Comparison of ENCODE assay signal across 9 cellular contexts in the genomic region with DNA sequence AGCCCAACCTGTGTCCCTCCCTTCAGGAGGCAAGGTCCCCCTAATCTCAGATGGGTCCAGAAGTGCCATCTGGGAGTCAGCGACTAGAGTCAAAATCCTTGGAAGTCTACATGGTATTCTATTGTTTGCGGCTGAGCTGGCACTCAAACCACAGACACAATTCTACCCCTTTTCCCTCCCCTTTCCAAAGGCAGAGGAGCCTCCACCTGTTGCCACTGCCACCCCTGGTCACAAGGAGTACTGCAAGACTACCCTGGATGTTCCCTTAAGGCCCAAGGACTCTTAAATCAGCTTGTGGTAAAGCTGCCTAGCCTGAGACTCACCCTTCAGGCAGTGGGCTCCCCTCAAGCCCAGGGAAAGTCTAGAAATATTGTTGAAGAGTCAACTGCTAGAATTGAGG. TPM values are rescaled to one million over a fixed set of nuclear protein-coding genes. Genes with fewer than 3 reads are reported as not detected.
DNase-seq lines count a peak whose midpoint lies in the region; ATAC-seq and TF ChIP-seq lines count a peak whose summit lies in the region.
"Had no signal": no experiment of that assay in that cellular context is flagged by ENCODE, and none has a peak within 500 bp of the region (broad histone marks: within the 10 kb centered on the region; RNA-seq: fewer than 3 reads in every experiment).

No MANE protein-coding gene starts in this region.

- no peaks in the 10 kb centered on the region for H3K4me1 ChIP-seq in SJCRH30

- H3K36me3 Mint-ChIP-seq in mesothelial cell of epicardium, result no peaks in the 10 kb centered on the region
- H3K36me3 Mint-ChIP-seq: activated CD8-positive, alpha-beta memory T cell treated with anti-CD3 and anti-CD28 coated beads, Interleukin-2, amount 10 ng/mL, durations not matched to agents 7 days and 5 days had no signal

- H3K4me3 ChIP-seq in SJCRH30, result no peak overlapping the region

- H3K4me1 Mint-ChIP-seq in mesothelial cell of epicardium, result no peaks in the 10 kb centered on the region
- H3K4me1 Mint-ChIP-seq: activated CD8-positive, alpha-beta memory T cell treated with anti-CD3 and anti-CD28 coated beads, Interleukin-2, amount 10 ng/mL, durations not matched to agents 7 days and 5 days had no signal

- H3K27ac Mint-ChIP-seq in mesothelial cell of epicardium, result no peak overlapping the region
- H3K27ac Mint-ChIP-seq: activated CD8-positive, alpha-beta memory T cell treated with anti-CD3 and anti-CD28 coated beads, Interleukin-2, amount 10 ng/mL, durations not matched to agents 7 days and 5 days had no signal

- ATAC-seq in HG02970 (IDR thresholded peaks at IDR 0.05; ENCODE audit: low FRiP score, unreplicated experiment), result peak; percentile 76
- ATAC-seq: activated CD8-positive, alpha-beta memory T cell treated with anti-CD3 and anti-CD28 coated beads, Interleukin-2, amount 10 ng/mL, durations not matched to agents 7 days and 5 days had no signal

- H3K36me3 ChIP-seq in SJCRH30, result no peaks in the 10 kb centered on the region

- peaks cover 7% of the 10 kb centered on the region for H3K9me3 Mint-ChIP-seq in mesothelial cell of epicardium

- no peak for TF ChIP-seq CTCF in mesothelial cell of epicardium (IDR thresholded peaks at IDR 0.05; ENCODE audit: unreplicated experiment)

- no peak overlapping the region for H3K27ac ChIP-seq in SJCRH30

- no peak overlapping the region for H3K4me3 Mint-ChIP-seq in mesothelial cell of epicardium
- H3K4me3 Mint-ChIP-seq: activated CD8-positive, alpha-beta memory T cell treated with anti-CD3 and anti-CD28 coated beads, Interleukin-2, amount 10 ng/mL, durations not matched to agents 7 days and 5 days had no signal

- peak; percentile 12 for DNase-seq in stimulated activated CD4-positive, alpha-beta T cell treated with anti-CD3 and anti-CD28 coated beads, Interleukin-15, amount 100 ng/mL, for 24 hours
- DNase-seq in stimulated activated CD4-positive, alpha-beta T cell treated with anti-CD3 and anti-CD28 coated beads, Interleukin-12 subunit alpha, Interleukin-12 subunit beta, amount 100 ng/mL, for 4 hours, result no peak
- DNase-seq in SJCRH30 (peak; percentile 24 to 37), globus pallidus (ENCODE audit: low spot score) (no peak), NCI-H226 (no peak), mesothelial cell of epicardium (ENCODE audit: low spot score in 2 of 2, unreplicated experiment in 2 of 2) (no peak), cerebellar nuclear complex (lab: John Stamatoyannopoulos, UW) (no peak)
- DNase-seq: activated CD8-positive, alpha-beta memory T cell treated with anti-CD3 and anti-CD28 coated beads, Interleukin-2, amount 10 ng/mL, durations not matched to agents 7 days and 5 days had no signal

- no peaks in the 10 kb centered on the region for H3K9me3 ChIP-seq in SJCRH30 (replicated peaks)

- H3K27me3 Mint-ChIP-seq in mesothelial cell of epicardium (ENCODE audit: low read depth), result no peaks in the 10 kb centered on the region

- H3K27me3 ChIP-seq in SJCRH30, result peaks cover 3% of the 10 kb centered on the region; the same call in 1 of the 2 replicates

RNA-seq across cellular contexts. Expression of a gene that starts 4.3 kb away (rescaled TPM):
- total RNA-seq in SJCRH30 (2014; rRNA removed; shearing (Covaris generic)), result not detected in 2 replicates
- total RNA-seq in mesothelial cell of epicardium, result not detected in 3 replicates
- total RNA-seq: activated CD8-positive, alpha-beta memory T cell treated with anti-CD3 and anti-CD28 coated beads, Interleukin-2, amount 10 ng/mL, durations not matched to agents 7 days and 5 days had no signal

RNA-seq across cellular contexts. Expression of a gene that starts 22.6 kb away (rescaled TPM):
- not detected in 2 replicates for total RNA-seq in SJCRH30 (2014; rRNA removed; shearing (Covaris generic))
- total RNA-seq in mesothelial cell of epicardium, result not detected in 3 replicates
- total RNA-seq: activated CD8-positive, alpha-beta memory T cell treated with anti-CD3 and anti-CD28 coated beads, Interleukin-2, amount 10 ng/mL, durations not matched to agents 7 days and 5 days had no signal

Comparison
In these comparisons a context has a peak if more than half of its experiments do, and no peak if none do; other contexts are left out.
1. DNase-seq: peak in stimulated activated CD4-positive, alpha-beta T cell treated with anti-CD3 and anti-CD28 coated beads, Interleukin-15, amount 100 ng/mL, for 24 hours (single experiment) and SJCRH30 (2 of 2); none in stimulated activated CD4-positive, alpha-beta T cell treated with anti-CD3 and anti-CD28 coated beads, Interleukin-12 subunit alpha, Interleukin-12 subunit beta, amount 100 ng/mL, for 4 hours (single experiment), globus pallidus (single experiment), NCI-H226 (single experiment), mesothelial cell of epicardium (0 of 2) and cerebellar nuclear complex (0 of 2).